In genomic region chr1:155479205-155479604, GRCh38 we compare ENCODE assay signal across 17 cellular contexts.
DNase-seq lines count a peak whose midpoint lies in the region; ATAC-seq and TF ChIP-seq lines count a peak whose summit lies in the region.
"Had no signal": no experiment of that assay in that cellular context is flagged by ENCODE, and none has a peak within 500 bp of the region (broad histone marks: within the 10 kb centered on the region; RNA-seq: fewer than 3 reads in every experiment).

No MANE protein-coding gene starts in this region.

- no peak overlapping the region for H2AFZ ChIP-seq in MM.1S (ENCODE audit: low read length)

- H3K36me3 ChIP-seq in BLaER1 (peaks cover 77% of the 10 kb centered on the region), MG63 (peaks cover 54% of the 10 kb centered on the region), MM.1S (replicated peaks; ENCODE audit: insufficient read depth, low read length) (peaks cover 17% of the 10 kb centered on the region; the same call in 1 of the 2 replicates)

- H3K9me3 ChIP-seq in BLaER1, result 0 out of 2 replicates have a peak, but pooled peaks cover 3% of the 10 kb centered on the region
- no peaks in the 10 kb centered on the region for H3K9me3 ChIP-seq in MG63
- no peaks in the 10 kb centered on the region for H3K9me3 ChIP-seq in MM.1S (replicated peaks; ENCODE audit: insufficient read depth, low read length)

- peaks cover 13% of the 10 kb centered on the region for H3K4me1 ChIP-seq in BLaER1
- H3K4me1 ChIP-seq in MM.1S (ENCODE audit: low read length), result 0 out of 2 replicates have a peak, but pooled peaks cover 11% of the 10 kb centered on the region

- H3K4me3 ChIP-seq in BLaER1, result no peak overlapping the region
- no peak overlapping the region for H3K4me3 ChIP-seq in MG63
- no peak overlapping the region for H3K4me3 ChIP-seq in cardiac fibroblast (replicated peaks in 1 of 2; ENCODE audit: low read depth in 2 of 2, low read length in 2 of 2)
- no peak overlapping the region for H3K4me3 ChIP-seq in MM.1S (ENCODE audit: low read length)
- H3K4me3 ChIP-seq: lung had no signal

- H3K4me2 ChIP-seq in BLaER1 (0 out of 2 replicates have a peak overlapping the region, but pooled peaks have one; percentile 36), MM.1S (ENCODE audit: low read depth, low read length) (no peak overlapping the region)

- no peak overlapping the region for H3K27ac ChIP-seq in BLaER1
- H3K27ac ChIP-seq in MM.1S (ENCODE audit: low read length), result no peak overlapping the region
- H3K27ac ChIP-seq: VCaP had no signal

- DNase-seq in MG63 (peak; percentile 29), cardiac fibroblast (ENCODE audit: low read depth in 2 of 2) (peak; percentile 49 to 86), memory B cell (ENCODE audit: low spot score in 2 of 2) (no peak), MM.1S (no peak), Kasumi-1 (lab: John Stamatoyannopoulos, UW) (no peak), DMS 273 (lab: John Stamatoyannopoulos, UW; ENCODE audit: unreplicated experiment) (no peak)
- DNase-seq: activated CD8-positive, alpha-beta memory T cell treated with anti-CD3 and anti-CD28 coated beads, Interleukin-2, amount 50 U/mL, for 4 hours; activated naive CD8-positive, alpha-beta T cell treated with anti-CD3 and anti-CD28 coated beads for 36 hours; CD8-positive, alpha-beta memory T cell; NCI-H1417; posterior cingulate gyrus; Right ventricle myocardium superior had no signal

- ATAC-seq in memory B cell (ENCODE audit: low read depth), result no peak
- ATAC-seq in GM18873 (IDR thresholded peaks at IDR 0.05; ENCODE audit: low FRiP score, unreplicated experiment), result no peak

- no peaks in the 10 kb centered on the region for H3K9me2 ChIP-seq in MM.1S (replicated peaks; ENCODE audit: insufficient read depth, low read length)

- H3K27me3 ChIP-seq in BLaER1 (no peaks in the 10 kb centered on the region), MG63 (no peaks in the 10 kb centered on the region), MM.1S (replicated peaks; ENCODE audit: insufficient read depth, low read length) (no peaks in the 10 kb centered on the region)

- peak overlapping the region; percentile 38 for H3K27ac Mint-ChIP-seq in memory B cell
- H3K27ac Mint-ChIP-seq: activated naive CD8-positive, alpha-beta T cell treated with anti-CD3 and anti-CD28 coated beads for 36 hours; dendritic cell treated with granulocyte-macrophage colony-stimulating factor and Interleukin-4, amounts not matched to agents 40 ng/mL and 50 ng/mL, for 4 days had no signal

- H4K20me1 ChIP-seq in BLaER1 (peaks cover 37% of the 10 kb centered on the region), MM.1S (ENCODE audit: insufficient read depth, low read length) (peaks cover 5% of the 10 kb centered on the region; the same call in 1 of the 2 replicates)

- no peaks in the 10 kb centered on the region for H3K9me3 Mint-ChIP-seq in memory B cell
- H3K9me3 Mint-ChIP-seq: activated naive CD8-positive, alpha-beta T cell treated with anti-CD3 and anti-CD28 coated beads for 36 hours; CD8-positive, alpha-beta memory T cell; dendritic cell treated with granulocyte-macrophage colony-stimulating factor and Interleukin-4, amounts not matched to agents 40 ng/mL and 50 ng/mL, for 4 days had no signal

- no peak overlapping the region for H3K4me3 Mint-ChIP-seq in memory B cell
- H3K4me3 Mint-ChIP-seq: activated naive CD8-positive, alpha-beta T cell treated with anti-CD3 and anti-CD28 coated beads for 36 hours; dendritic cell treated with granulocyte-macrophage colony-stimulating factor and Interleukin-4, amounts not matched to agents 40 ng/mL and 50 ng/mL, for 4 days had no signal

- TF ChIP-seq CTCF in cardiac fibroblast (IDR thresholded peaks at IDR 0.05; ENCODE audit: low read depth, low read length), result no peak
- TF ChIP-seq CTCF in MM.1S (IDR thresholded peaks at IDR 0.05; ENCODE audit: low read length), result no peak

- no peaks in the 10 kb centered on the region for H3K27me3 Mint-ChIP-seq in memory B cell
- H3K27me3 Mint-ChIP-seq: activated naive CD8-positive, alpha-beta T cell treated with anti-CD3 and anti-CD28 coated beads for 36 hours; CD8-positive, alpha-beta memory T cell; dendritic cell treated with granulocyte-macrophage colony-stimulating factor and Interleukin-4, amounts not matched to agents 40 ng/mL and 50 ng/mL, for 4 days had no signal

- H3K4me1 Mint-ChIP-seq in memory B cell, result peaks cover 18% of the 10 kb centered on the region

- H3K36me3 Mint-ChIP-seq in memory B cell, result peaks cover 44% of the 10 kb centered on the region

- no peaks in the 10 kb centered on the region for H3F3A ChIP-seq in MM.1S (ENCODE audit: insufficient read depth, low read length)

- peaks cover 52% of the 10 kb centered on the region for H3K79me2 ChIP-seq in MM.1S (ENCODE audit: low read length)

- H3K9ac ChIP-seq in BLaER1 (no peak overlapping the region), MM.1S (ENCODE audit: low read length) (no peak overlapping the region)

Comparison
In these comparisons a context has a peak if more than half of its experiments do, and no peak if none do; other contexts are left out.
1. DNase-seq: peak in MG63 (single experiment) and cardiac fibroblast (2 of 2); none in memory B cell (0 of 2), MM.1S (single experiment), Kasumi-1 (0 of 2) and DMS 273 (single experiment).